ENCODE assay signal across 1 cellular context in the genomic region with DNA sequence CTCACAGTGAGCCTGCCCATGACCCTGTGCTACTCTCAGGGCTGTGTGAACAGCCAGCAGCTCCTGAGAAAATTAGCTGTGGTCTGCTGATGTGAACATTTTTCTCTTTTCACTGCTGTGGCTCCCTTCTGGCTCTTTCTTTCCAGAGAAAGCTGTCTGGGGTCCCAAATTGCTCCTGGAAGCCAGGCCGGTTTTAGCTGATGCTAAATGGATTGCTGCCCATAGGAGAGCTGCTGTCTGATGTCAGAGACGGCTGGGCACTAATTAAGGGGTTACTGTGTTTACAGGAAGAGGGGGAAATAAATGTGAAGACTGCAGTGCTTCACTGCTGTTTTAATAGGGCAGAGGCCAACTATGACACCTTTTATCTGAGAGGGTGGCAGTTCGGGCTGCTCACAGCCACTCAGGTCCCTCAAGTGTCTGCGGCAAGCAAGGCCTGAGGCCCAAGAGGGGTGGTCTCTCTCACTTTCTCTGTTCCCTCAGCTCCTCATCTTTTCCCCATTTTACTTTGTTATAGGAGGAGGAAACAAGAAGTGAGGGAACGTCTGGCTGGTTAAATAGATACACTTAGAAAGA.
TF ChIP-seq lines count a peak whose summit lies in the region.

No MANE protein-coding gene starts in this region.

TF ChIP-seq in HepG2, 621 proteins besides CTCF, POLR2A, EP300 and RAD21 (continued from another document):
- TF ChIP-seq ARID4A (CRISPR knock-in tag; IDR thresholded peaks at IDR 0.05; ENCODE audit: borderline replicate concordance) (no peak), HCFC1 (IDR thresholded peaks at IDR 0.05; ENCODE audit: low read depth, low read length) (no peak), ZKSCAN1 (IDR thresholded peaks at IDR 0.05; ENCODE audit: low read length) (no peak)
- TF ChIP-seq, protein P1, sequence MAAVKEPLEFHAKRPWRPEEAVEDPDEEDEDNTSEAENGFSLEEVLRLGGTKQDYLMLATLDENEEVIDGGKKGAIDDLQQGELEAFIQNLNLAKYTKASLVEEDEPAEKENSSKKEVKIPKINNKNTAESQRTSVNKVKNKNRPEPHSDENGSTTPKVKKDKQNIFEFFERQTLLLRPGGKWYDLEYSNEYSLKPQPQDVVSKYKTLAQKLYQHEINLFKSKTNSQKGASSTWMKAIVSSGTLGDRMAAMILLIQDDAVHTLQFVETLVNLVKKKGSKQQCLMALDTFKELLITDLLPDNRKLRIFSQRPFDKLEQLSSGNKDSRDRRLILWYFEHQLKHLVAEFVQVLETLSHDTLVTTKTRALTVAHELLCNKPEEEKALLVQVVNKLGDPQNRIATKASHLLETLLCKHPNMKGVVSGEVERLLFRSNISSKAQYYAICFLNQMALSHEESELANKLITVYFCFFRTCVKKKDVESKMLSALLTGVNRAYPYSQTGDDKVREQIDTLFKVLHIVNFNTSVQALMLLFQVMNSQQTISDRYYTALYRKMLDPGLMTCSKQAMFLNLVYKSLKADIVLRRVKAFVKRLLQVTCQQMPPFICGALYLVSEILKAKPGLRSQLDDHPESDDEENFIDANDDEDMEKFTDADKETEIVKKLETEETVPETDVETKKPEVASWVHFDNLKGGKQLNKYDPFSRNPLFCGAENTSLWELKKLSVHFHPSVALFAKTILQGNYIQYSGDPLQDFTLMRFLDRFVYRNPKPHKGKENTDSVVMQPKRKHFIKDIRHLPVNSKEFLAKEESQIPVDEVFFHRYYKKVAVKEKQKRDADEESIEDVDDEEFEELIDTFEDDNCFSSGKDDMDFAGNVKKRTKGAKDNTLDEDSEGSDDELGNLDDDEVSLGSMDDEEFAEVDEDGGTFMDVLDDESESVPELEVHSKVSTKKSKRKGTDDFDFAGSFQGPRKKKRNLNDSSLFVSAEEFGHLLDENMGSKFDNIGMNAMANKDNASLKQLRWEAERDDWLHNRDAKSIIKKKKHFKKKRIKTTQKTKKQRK (IDR thresholded peaks at IDR 0.05; ENCODE audit: low read length), result no peak
- TF ChIP-seq, protein P2, sequence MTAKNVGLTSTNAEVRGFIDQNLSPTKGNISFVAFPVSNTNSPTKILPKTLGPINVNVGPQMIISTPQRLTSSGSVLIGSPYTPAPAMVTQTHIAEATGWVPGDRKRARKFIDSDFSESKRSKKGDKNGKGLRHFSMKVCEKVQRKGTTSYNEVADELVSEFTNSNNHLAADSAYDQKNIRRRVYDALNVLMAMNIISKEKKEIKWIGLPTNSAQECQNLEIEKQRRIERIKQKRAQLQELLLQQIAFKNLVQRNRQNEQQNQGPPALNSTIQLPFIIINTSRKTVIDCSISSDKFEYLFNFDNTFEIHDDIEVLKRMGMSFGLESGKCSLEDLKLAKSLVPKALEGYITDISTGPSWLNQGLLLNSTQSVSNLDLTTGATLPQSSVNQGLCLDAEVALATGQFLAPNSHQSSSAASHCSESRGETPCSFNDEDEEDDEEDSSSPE (CRISPR knock-in tag; IDR thresholded peaks at IDR 0.05), result no peak
- TF ChIP-seq, protein P3, sequence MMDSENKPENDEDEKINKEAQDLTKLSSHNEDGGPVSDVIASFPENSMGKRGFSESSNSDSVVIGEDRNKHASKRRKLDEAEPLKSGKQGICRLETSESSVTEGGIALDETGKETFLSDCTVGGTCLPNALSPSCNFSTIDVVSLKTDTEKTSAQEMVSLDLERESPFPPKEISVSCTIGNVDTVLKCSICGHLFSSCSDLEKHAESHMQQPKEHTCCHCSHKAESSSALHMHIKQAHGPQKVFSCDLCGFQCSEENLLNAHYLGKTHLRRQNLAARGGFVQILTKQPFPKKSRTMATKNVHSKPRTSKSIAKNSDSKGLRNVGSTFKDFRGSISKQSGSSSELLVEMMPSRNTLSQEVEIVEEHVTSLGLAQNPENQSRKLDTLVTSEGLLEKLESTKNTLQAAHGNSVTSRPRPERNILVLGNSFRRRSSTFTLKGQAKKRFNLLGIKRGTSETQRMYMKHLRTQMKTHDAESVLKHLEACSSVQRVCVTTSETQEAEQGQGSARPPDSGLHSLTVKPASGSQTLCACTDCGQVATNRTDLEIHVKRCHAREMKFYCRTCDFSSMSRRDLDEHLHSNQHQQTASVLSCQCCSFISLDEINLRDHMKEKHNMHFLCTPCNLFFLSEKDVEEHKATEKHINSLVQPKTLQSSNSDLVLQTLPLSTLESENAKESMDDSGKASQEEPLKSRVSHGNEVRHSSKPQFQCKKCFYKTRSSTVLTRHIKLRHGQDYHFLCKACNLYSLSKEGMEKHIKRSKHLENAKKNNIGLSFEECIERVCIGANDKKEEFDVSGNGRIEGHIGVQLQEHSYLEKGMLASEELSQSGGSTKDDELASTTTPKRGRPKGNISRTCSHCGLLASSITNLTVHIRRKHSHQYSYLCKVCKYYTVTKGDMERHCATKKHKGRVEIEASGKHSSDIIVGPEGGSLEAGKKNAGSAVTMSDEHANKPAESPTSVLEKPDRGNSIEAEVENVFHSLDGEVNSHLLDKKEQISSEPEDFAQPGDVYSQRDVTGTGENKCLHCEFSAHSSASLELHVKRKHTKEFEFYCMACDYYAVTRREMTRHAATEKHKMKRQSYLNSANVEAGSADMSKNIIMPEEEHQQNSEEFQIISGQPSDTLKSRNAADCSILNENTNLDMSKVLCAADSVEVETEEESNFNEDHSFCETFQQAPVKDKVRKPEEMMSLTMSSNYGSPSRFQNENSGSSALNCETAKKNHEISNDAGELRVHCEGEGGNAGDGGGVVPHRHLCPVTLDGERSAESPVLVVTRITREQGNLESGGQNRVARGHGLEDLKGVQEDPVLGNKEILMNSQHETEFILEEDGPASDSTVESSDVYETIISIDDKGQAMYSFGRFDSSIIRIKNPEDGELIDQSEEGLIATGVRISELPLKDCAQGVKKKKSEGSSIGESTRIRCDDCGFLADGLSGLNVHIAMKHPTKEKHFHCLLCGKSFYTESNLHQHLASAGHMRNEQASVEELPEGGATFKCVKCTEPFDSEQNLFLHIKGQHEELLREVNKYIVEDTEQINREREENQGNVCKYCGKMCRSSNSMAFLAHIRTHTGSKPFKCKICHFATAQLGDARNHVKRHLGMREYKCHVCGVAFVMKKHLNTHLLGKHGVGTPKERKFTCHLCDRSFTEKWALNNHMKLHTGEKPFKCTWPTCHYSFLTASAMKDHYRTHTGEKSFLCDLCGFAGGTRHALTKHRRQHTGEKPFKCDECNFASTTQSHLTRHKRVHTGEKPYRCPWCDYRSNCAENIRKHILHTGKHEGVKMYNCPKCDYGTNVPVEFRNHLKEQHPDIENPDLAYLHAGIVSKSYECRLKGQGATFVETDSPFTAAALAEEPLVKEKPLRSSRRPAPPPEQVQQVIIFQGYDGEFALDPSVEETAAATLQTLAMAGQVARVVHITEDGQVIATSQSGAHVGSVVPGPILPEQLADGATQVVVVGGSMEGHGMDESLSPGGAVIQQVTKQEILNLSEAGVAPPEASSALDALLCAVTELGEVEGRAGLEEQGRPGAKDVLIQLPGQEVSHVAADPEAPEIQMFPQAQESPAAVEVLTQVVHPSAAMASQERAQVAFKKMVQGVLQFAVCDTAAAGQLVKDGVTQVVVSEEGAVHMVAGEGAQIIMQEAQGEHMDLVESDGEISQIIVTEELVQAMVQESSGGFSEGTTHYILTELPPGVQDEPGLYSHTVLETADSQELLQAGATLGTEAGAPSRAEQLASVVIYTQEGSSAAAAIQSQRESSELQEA (CRISPR knock-in tag; IDR thresholded peaks at IDR 0.05; ENCODE audit: not compliant biosample characterization), result no peak
